ENCODE assay signal across 1 cellular context in the genomic region with DNA sequence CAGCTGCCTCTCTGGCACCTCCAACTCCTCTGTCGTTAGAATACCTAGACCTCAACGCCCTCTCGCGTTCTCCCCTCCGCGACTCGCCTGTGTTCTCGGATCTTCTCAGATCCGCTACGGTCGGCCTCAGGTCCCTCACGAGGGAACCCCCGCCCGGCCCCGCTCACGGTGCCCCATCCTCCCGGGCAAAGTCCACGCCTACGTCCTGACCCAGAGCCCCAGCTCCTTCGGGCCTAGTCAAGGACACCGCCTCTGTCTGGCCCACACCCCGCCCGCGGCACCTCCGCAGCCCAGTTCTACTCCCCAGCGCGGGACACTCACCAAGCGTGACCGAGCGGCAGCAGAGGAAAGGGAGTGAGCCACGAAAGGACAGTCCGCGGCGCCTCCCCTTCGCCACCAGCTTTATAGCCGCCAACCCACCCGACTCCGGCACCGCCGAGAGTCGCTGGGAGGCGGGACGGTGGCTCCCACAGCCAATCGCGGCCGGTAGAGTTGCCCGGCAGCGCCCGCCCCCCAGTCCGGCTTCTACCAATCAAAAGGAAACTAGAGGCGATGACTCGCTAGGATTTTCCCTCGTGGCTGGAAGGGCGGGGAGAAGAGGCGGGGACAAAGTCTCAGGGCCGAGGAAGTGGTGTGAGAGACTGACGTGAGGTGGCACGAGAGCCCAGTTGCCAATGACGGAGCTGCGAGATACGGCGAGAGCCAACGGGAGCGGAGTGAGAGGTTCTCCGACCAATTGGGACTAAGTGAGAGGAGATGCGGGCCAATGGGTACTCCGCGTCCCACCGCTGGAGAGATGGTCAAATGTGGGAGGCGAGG.
TF ChIP-seq lines count a peak whose summit lies in the region.

A gene (minus strand): TSS at position 378 of the 819 bp plus-strand sequence. CDS start 14,447 bp downstream, outside the sequence.

TF ChIP-seq in HepG2, 621 proteins besides CTCF, POLR2A, EP300 and RAD21 (continued from another document and continues in another):
- peak; percentile 93 for TF ChIP-seq BHLHE40 (IDR thresholded peaks at IDR 0.05; ENCODE audit: low read length)
- TF ChIP-seq HNF4A (CRISPR knock-in tag; IDR thresholded peaks at IDR 0.05), result peak; percentile 83
- TF ChIP-seq CBX5 (CRISPR knock-in tag; IDR thresholded peaks at IDR 0.05; ENCODE audit: borderline replicate concordance), result 0 out of 2 replicates have a peak, but pooled peaks have one; percentile 29
- no peak for TF ChIP-seq SP1 (IDR thresholded peaks at IDR 0.05)
- peak; percentile 70 for TF ChIP-seq SP1 (CRISPR knock-in tag; IDR thresholded peaks at IDR 0.05)
- TF ChIP-seq, protein P1, sequence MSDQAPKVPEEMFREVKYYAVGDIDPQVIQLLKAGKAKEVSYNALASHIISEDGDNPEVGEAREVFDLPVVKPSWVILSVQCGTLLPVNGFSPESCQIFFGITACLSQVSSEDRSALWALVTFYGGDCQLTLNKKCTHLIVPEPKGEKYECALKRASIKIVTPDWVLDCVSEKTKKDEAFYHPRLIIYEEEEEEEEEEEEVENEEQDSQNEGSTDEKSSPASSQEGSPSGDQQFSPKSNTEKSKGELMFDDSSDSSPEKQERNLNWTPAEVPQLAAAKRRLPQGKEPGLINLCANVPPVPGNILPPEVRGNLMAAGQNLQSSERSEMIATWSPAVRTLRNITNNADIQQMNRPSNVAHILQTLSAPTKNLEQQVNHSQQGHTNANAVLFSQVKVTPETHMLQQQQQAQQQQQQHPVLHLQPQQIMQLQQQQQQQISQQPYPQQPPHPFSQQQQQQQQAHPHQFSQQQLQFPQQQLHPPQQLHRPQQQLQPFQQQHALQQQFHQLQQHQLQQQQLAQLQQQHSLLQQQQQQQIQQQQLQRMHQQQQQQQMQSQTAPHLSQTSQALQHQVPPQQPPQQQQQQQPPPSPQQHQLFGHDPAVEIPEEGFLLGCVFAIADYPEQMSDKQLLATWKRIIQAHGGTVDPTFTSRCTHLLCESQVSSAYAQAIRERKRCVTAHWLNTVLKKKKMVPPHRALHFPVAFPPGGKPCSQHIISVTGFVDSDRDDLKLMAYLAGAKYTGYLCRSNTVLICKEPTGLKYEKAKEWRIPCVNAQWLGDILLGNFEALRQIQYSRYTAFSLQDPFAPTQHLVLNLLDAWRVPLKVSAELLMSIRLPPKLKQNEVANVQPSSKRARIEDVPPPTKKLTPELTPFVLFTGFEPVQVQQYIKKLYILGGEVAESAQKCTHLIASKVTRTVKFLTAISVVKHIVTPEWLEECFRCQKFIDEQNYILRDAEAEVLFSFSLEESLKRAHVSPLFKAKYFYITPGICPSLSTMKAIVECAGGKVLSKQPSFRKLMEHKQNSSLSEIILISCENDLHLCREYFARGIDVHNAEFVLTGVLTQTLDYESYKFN (CRISPR knock-in tag; conservative IDR thresholded peaks at IDR 0.05), result peak; percentile 53
- no peak for TF ChIP-seq TEAD2 (CRISPR knock-in tag; IDR thresholded peaks at IDR 0.05)
- TF ChIP-seq KDM5A (IDR thresholded peaks at IDR 0.05; ENCODE audit: borderline replicate concordance, low read length), result no peak
- TF ChIP-seq, protein P2, sequence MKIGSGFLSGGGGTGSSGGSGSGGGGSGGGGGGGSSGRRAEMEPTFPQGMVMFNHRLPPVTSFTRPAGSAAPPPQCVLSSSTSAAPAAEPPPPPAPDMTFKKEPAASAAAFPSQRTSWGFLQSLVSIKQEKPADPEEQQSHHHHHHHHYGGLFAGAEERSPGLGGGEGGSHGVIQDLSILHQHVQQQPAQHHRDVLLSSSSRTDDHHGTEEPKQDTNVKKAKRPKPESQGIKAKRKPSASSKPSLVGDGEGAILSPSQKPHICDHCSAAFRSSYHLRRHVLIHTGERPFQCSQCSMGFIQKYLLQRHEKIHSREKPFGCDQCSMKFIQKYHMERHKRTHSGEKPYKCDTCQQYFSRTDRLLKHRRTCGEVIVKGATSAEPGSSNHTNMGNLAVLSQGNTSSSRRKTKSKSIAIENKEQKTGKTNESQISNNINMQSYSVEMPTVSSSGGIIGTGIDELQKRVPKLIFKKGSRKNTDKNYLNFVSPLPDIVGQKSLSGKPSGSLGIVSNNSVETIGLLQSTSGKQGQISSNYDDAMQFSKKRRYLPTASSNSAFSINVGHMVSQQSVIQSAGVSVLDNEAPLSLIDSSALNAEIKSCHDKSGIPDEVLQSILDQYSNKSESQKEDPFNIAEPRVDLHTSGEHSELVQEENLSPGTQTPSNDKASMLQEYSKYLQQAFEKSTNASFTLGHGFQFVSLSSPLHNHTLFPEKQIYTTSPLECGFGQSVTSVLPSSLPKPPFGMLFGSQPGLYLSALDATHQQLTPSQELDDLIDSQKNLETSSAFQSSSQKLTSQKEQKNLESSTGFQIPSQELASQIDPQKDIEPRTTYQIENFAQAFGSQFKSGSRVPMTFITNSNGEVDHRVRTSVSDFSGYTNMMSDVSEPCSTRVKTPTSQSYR (CRISPR knock-in tag; IDR thresholded peaks at IDR 0.05; ENCODE audit: borderline replicate concordance), result peak; percentile 57; the same call in 1 of the 2 replicates
- TF ChIP-seq, protein P3, sequence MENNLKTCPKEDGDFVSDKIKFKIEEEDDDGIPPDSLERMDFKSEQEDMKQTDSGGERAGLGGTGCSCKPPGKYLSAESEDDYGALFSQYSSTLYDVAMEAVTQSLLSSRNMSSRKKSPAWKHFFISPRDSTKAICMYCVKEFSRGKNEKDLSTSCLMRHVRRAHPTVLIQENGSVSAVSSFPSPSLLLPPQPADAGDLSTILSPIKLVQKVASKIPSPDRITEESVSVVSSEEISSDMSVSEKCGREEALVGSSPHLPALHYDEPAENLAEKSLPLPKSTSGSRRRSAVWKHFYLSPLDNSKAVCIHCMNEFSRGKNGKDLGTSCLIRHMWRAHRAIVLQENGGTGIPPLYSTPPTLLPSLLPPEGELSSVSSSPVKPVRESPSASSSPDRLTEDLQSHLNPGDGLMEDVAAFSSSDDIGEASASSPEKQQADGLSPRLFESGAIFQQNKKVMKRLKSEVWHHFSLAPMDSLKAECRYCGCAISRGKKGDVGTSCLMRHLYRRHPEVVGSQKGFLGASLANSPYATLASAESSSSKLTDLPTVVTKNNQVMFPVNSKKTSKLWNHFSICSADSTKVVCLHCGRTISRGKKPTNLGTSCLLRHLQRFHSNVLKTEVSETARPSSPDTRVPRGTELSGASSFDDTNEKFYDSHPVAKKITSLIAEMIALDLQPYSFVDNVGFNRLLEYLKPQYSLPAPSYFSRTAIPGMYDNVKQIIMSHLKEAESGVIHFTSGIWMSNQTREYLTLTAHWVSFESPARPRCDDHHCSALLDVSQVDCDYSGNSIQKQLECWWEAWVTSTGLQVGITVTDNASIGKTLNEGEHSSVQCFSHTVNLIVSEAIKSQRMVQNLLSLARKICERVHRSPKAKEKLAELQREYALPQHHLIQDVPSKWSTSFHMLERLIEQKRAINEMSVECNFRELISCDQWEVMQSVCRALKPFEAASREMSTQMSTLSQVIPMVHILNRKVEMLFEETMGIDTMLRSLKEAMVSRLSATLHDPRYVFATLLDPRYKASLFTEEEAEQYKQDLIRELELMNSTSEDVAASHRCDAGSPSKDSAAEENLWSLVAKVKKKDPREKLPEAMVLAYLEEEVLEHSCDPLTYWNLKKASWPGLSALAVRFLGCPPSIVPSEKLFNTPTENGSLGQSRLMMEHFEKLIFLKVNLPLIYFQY (CRISPR knock-in tag; IDR thresholded peaks at IDR 0.05; ENCODE audit: borderline replicate concordance), result peak; percentile 50; the same call in 1 of the 2 replicates
- TF ChIP-seq, protein P4, sequence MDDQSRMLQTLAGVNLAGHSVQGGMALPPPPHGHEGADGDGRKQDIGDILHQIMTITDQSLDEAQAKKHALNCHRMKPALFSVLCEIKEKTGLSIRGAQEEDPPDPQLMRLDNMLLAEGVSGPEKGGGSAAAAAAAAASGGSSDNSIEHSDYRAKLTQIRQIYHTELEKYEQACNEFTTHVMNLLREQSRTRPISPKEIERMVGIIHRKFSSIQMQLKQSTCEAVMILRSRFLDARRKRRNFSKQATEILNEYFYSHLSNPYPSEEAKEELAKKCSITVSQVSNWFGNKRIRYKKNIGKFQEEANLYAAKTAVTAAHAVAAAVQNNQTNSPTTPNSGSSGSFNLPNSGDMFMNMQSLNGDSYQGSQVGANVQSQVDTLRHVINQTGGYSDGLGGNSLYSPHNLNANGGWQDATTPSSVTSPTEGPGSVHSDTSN (CRISPR knock-in tag; IDR thresholded peaks at IDR 0.05; ENCODE audit: borderline replicate concordance), result 0 out of 2 replicates have a peak, but pooled peaks have one; percentile 37
- TF ChIP-seq KMT2B (CRISPR knock-in tag; IDR thresholded peaks at IDR 0.05), result peak; percentile 22
- TF ChIP-seq KDM6A (CRISPR knock-in tag; IDR thresholded peaks at IDR 0.05; ENCODE audit: low read depth), result 0 out of 2 replicates have a peak, but pooled peaks have one; percentile 36
- TF ChIP-seq, protein P5, sequence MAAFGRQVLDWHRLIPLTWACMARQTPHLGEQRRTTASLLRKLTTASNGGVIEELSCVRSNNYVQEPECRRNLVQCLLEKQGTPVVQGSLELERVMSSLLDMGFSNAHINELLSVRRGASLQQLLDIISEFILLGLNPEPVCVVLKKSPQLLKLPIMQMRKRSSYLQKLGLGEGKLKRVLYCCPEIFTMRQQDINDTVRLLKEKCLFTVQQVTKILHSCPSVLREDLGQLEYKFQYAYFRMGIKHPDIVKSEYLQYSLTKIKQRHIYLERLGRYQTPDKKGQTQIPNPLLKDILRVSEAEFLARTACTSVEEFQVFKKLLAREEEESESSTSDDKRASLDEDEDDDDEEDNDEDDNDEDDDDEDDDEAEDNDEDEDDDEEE (CRISPR knock-in tag; IDR thresholded peaks at IDR 0.05), result 0 out of 2 replicates have a peak, but pooled peaks have one; percentile 74
- TF ChIP-seq MTA3 (CRISPR knock-in tag; IDR thresholded peaks at IDR 0.05), result no peak
- TF ChIP-seq, protein P6, sequence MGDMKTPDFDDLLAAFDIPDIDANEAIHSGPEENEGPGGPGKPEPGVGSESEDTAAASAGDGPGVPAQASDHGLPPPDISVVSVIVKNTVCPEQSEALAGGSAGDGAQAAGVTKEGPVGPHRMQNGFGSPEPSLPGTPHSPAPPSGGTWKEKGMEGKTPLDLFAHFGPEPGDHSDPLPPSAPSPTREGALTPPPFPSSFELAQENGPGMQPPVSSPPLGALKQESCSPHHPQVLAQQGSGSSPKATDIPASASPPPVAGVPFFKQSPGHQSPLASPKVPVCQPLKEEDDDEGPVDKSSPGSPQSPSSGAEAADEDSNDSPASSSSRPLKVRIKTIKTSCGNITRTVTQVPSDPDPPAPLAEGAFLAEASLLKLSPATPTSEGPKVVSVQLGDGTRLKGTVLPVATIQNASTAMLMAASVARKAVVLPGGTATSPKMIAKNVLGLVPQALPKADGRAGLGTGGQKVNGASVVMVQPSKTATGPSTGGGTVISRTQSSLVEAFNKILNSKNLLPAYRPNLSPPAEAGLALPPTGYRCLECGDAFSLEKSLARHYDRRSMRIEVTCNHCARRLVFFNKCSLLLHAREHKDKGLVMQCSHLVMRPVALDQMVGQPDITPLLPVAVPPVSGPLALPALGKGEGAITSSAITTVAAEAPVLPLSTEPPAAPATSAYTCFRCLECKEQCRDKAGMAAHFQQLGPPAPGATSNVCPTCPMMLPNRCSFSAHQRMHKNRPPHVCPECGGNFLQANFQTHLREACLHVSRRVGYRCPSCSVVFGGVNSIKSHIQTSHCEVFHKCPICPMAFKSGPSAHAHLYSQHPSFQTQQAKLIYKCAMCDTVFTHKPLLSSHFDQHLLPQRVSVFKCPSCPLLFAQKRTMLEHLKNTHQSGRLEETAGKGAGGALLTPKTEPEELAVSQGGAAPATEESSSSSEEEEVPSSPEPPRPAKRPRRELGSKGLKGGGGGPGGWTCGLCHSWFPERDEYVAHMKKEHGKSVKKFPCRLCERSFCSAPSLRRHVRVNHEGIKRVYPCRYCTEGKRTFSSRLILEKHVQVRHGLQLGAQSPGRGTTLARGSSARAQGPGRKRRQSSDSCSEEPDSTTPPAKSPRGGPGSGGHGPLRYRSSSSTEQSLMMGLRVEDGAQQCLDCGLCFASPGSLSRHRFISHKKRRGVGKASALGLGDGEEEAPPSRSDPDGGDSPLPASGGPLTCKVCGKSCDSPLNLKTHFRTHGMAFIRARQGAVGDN (CRISPR knock-in tag; IDR thresholded peaks at IDR 0.05), result peak; percentile 92
- peak; percentile 64; the same call in 1 of the 2 replicates for TF ChIP-seq ZNF83 (CRISPR knock-in tag; IDR thresholded peaks at IDR 0.05; ENCODE audit: borderline replicate concordance)
- TF ChIP-seq, protein P7, sequence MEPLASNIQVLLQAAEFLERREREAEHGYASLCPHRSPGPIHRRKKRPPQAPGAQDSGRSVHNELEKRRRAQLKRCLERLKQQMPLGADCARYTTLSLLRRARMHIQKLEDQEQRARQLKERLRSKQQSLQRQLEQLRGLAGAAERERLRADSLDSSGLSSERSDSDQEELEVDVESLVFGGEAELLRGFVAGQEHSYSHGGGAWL (CRISPR knock-in tag; IDR thresholded peaks at IDR 0.05), result peak; percentile 36; the same call in 1 of the 2 replicates
- TF ChIP-seq IRF2 (CRISPR knock-in tag; IDR thresholded peaks at IDR 0.05), result peak; percentile 54
- peak; percentile 83; the same call in 1 of the 2 replicates for TF ChIP-seq POLR2AphosphoS2 (IDR thresholded peaks at IDR 0.05; ENCODE audit: low read depth, low read length)
- TF ChIP-seq, protein P8, sequence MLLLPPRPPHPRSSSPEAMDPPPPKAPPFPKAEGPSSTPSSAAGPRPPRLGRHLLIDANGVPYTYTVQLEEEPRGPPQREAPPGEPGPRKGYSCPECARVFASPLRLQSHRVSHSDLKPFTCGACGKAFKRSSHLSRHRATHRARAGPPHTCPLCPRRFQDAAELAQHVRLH (CRISPR knock-in tag; IDR thresholded peaks at IDR 0.05; ENCODE audit: borderline replicate concordance, low read depth), result peak; percentile 47; the same call in 1 of the 2 replicates
- TF ChIP-seq, protein P9, sequence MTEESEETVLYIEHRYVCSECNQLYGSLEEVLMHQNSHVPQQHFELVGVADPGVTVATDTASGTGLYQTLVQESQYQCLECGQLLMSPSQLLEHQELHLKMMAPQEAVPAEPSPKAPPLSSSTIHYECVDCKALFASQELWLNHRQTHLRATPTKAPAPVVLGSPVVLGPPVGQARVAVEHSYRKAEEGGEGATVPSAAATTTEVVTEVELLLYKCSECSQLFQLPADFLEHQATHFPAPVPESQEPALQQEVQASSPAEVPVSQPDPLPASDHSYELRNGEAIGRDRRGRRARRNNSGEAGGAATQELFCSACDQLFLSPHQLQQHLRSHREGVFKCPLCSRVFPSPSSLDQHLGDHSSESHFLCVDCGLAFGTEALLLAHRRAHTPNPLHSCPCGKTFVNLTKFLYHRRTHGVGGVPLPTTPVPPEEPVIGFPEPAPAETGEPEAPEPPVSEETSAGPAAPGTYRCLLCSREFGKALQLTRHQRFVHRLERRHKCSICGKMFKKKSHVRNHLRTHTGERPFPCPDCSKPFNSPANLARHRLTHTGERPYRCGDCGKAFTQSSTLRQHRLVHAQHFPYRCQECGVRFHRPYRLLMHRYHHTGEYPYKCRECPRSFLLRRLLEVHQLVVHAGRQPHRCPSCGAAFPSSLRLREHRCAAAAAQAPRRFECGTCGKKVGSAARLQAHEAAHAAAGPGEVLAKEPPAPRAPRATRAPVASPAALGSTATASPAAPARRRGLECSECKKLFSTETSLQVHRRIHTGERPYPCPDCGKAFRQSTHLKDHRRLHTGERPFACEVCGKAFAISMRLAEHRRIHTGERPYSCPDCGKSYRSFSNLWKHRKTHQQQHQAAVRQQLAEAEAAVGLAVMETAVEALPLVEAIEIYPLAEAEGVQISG (CRISPR knock-in tag; IDR thresholded peaks at IDR 0.05), result peak; percentile 71
- TF ChIP-seq SOX13 (IDR thresholded peaks at IDR 0.05), result no peak
- TF ChIP-seq SOX13 (CRISPR knock-in tag; conservative IDR thresholded peaks at IDR 0.05 in 1 of 2, IDR thresholded peaks at IDR 0.05 in 1 of 2), result peak in 1 of 2 experiments; percentile 8; a peak in 1 of 4 replicates
- peak; percentile 75; the same call in 1 of the 2 replicates for TF ChIP-seq ZNF274 (CRISPR knock-in tag; IDR thresholded peaks at IDR 0.05)
- TF ChIP-seq ZSCAN9 (CRISPR knock-in tag; IDR thresholded peaks at IDR 0.05; ENCODE audit: borderline replicate concordance), result peak; percentile 77
- TF ChIP-seq GABPB1 (CRISPR knock-in tag; IDR thresholded peaks at IDR 0.05), result peak; percentile 85
- peak; percentile 26; the same call in 1 of the 2 replicates for TF ChIP-seq ZNF207 (IDR thresholded peaks at IDR 0.05; ENCODE audit: borderline replicate concordance)
- peak; percentile 41; the same call in 1 of the 2 replicates for TF ChIP-seq FOXK1 (CRISPR knock-in tag; IDR thresholded peaks at IDR 0.05; ENCODE audit: borderline replicate concordance, low read depth)
